Comparison of ENCODE assay signal across 21 cellular contexts in the genomic region with DNA sequence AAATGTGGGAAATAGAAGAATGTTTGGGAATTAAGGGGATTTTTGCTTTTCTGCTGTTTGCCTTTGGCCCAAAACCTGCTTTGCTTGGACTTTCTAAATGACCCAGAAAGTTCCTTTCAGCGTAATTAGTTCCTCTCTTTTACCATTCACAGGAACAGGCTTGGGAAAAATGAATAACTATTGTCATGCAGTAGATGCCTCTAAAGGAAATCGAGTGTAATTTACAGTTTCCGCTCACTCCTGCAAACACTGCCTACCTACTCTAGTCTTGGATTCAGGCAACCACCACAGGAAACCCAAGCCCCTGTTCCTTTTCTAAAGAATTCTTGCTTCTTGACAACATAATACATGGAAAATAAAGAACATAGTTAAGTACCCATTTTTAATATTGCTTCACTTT. TPM values are rescaled to one million over a fixed set of nuclear protein-coding genes. Genes with fewer than 3 reads are reported as not detected.
"Had no signal": no experiment of that assay in that cellular context is flagged by ENCODE, and none has a peak within 500 bp of the region (broad histone marks: within the 10 kb centered on the region; RNA-seq: fewer than 3 reads in every experiment).

No MANE protein-coding gene starts in this region.

- H3K27me3 Mint-ChIP-seq: activated B cell treated with CpG ODN at 0.5 μM for 24 hours; activated CD4-positive, alpha-beta T cell treated with anti-CD3 and anti-CD28 coated beads, Interleukin-2, amount 10 ng/mL, durations not matched to agents 24 days and 14 days; activated naive CD8-positive, alpha-beta T cell treated with anti-CD3 and anti-CD28 coated beads, Interleukin-2, amount 50 U/mL, for 24 hours had no signal

- H3K4me1 ChIP-seq: gastroesophageal sphincter, upper lobe of right lung had no signal

- H3K36me3 Mint-ChIP-seq: natural killer cell treated with Interleukin-12 subunit alpha and Interleukin-12 subunit beta and Interleukin-15 and Interleukin-18, amount 100 ng/mL, for 72 hours had no signal

- H3K4me2 ChIP-seq: hepatocyte had no signal

- ATAC-seq: activated naive CD8-positive, alpha-beta T cell treated with anti-CD3 and anti-CD28 coated beads, Interleukin-2, amount 50 U/mL, for 24 hours; gastroesophageal sphincter; left lobe of liver; natural killer cell treated with Interleukin-12 subunit alpha and Interleukin-12 subunit beta and Interleukin-15 and Interleukin-18, amount 100 ng/mL, for 72 hours; stimulated activated naive CD8-positive, alpha-beta T cell treated with anti-CD3 and anti-CD28 coated beads, Interleukin-15, Interleukin-2, amounts not matched to agents 100 U/mL and 50 U/mL, for 24 hours; upper lobe of right lung had no signal

- H3K36me3 ChIP-seq: gastroesophageal sphincter, suprapubic skin, upper lobe of right lung had no signal

- DNase-seq: activated B cell treated with CpG ODN at 0.5 μM for 24 hours; activated naive CD4-positive, alpha-beta T cell treated with Interleukin-2 at 50 U/mL for 16 hours; activated naive CD8-positive, alpha-beta T cell treated with anti-CD3 and anti-CD28 coated beads, Interleukin-2, amount 50 U/mL, for 24 hours; effector CD4-positive, alpha-beta T cell; islet precursor cell; mesenchymal stem cell; stimulated activated CD4-positive, alpha-beta T cell treated with anti-CD3 and anti-CD28 coated beads, Interleukin-4, amount 100 ng/mL, for 1 hour; stimulated activated CD8-positive, alpha-beta memory T cell treated with anti-CD3 and anti-CD28 coated beads, Interleukin-4, amount 100 ng/mL, for 48 hours; stimulated activated naive CD8-positive, alpha-beta T cell treated with anti-CD3 and anti-CD28 coated beads, Interleukin-15, Interleukin-2, amounts not matched to agents 100 U/mL and 50 U/mL, for 24 hours; T-helper 1 cell; upper lobe of right lung had no signal

- H3K9me3 ChIP-seq: gastroesophageal sphincter, suprapubic skin, upper lobe of right lung had no signal

- H2AFZ ChIP-seq: hepatocyte had no signal

- H3K27ac Mint-ChIP-seq: activated B cell treated with CpG ODN at 0.5 μM for 24 hours; activated CD4-positive, alpha-beta T cell treated with anti-CD3 and anti-CD28 coated beads, Interleukin-2, amount 10 ng/mL, durations not matched to agents 24 days and 14 days; activated naive CD8-positive, alpha-beta T cell treated with anti-CD3 and anti-CD28 coated beads, Interleukin-2, amount 50 U/mL, for 24 hours; activated T-helper 1 cell treated with anti-CD3 and anti-CD28 coated beads, Interleukin-12 subunit alpha, Interleukin-12 subunit beta, Interleukin-2, Interleukin-4 antibody, amounts not matched to agents 30 ng/mL and 10 ng/mL and 1 ng/mL, durations not matched to agents 14 hours and 24 hours and 36 hours; natural killer cell treated with Interleukin-12 subunit alpha and Interleukin-12 subunit beta and Interleukin-15 and Interleukin-18, amount 100 ng/mL, for 72 hours had no signal

- H3K4me3 Mint-ChIP-seq: activated B cell treated with CpG ODN at 0.5 μM for 24 hours; activated CD4-positive, alpha-beta T cell treated with anti-CD3 and anti-CD28 coated beads, Interleukin-2, amount 10 ng/mL, durations not matched to agents 24 days and 14 days; activated naive CD8-positive, alpha-beta T cell treated with anti-CD3 and anti-CD28 coated beads, Interleukin-2, amount 50 U/mL, for 24 hours; activated T-helper 1 cell treated with anti-CD3 and anti-CD28 coated beads, Interleukin-12 subunit alpha, Interleukin-12 subunit beta, Interleukin-2, Interleukin-4 antibody, amounts not matched to agents 30 ng/mL and 10 ng/mL and 1 ng/mL, durations not matched to agents 14 hours and 24 hours and 36 hours; natural killer cell treated with Interleukin-12 subunit alpha and Interleukin-12 subunit beta and Interleukin-15 and Interleukin-18, amount 100 ng/mL, for 72 hours had no signal

- H3K9me3 Mint-ChIP-seq: activated B cell treated with CpG ODN at 0.5 μM for 24 hours; activated CD4-positive, alpha-beta T cell treated with anti-CD3 and anti-CD28 coated beads, Interleukin-2, amount 10 ng/mL, durations not matched to agents 24 days and 14 days; activated naive CD8-positive, alpha-beta T cell treated with anti-CD3 and anti-CD28 coated beads, Interleukin-2, amount 50 U/mL, for 24 hours; activated T-helper 1 cell treated with anti-CD3 and anti-CD28 coated beads, Interleukin-12 subunit alpha, Interleukin-12 subunit beta, Interleukin-2, Interleukin-4 antibody, amounts not matched to agents 30 ng/mL and 10 ng/mL and 1 ng/mL, durations not matched to agents 14 hours and 24 hours and 36 hours; natural killer cell treated with Interleukin-12 subunit alpha and Interleukin-12 subunit beta and Interleukin-15 and Interleukin-18, amount 100 ng/mL, for 72 hours had no signal

- H3K79me2 ChIP-seq: hepatocyte had no signal

- H3K4me1 Mint-ChIP-seq: activated B cell treated with CpG ODN at 0.5 μM for 24 hours; activated CD4-positive, alpha-beta T cell treated with anti-CD3 and anti-CD28 coated beads, Interleukin-2, amount 10 ng/mL, durations not matched to agents 24 days and 14 days; activated naive CD8-positive, alpha-beta T cell treated with anti-CD3 and anti-CD28 coated beads, Interleukin-2, amount 50 U/mL, for 24 hours had no signal

- FAIRE-seq: astrocyte had no signal

- H3K27me3 ChIP-seq: gastroesophageal sphincter, hepatocyte, suprapubic skin, upper lobe of right lung had no signal

- H3K4me3 ChIP-seq: gastroesophageal sphincter, hepatocyte, suprapubic skin, upper lobe of right lung had no signal

- H3K27ac ChIP-seq: gastroesophageal sphincter, hepatocyte, suprapubic skin, upper lobe of right lung had no signal

RNA-seq across cellular contexts. Expression of gene TTC23L, which starts 25.0 kb away (rescaled TPM):
- total RNA-seq: activated B cell treated with CpG ODN at 0.5 μM for 24 hours; activated CD4-positive, alpha-beta T cell treated with anti-CD3 and anti-CD28 coated beads, Interleukin-2, amount 10 ng/mL, durations not matched to agents 24 days and 14 days; activated T-helper 1 cell treated with anti-CD3 and anti-CD28 coated beads, Interleukin-12 subunit alpha, Interleukin-12 subunit beta, Interleukin-2, Interleukin-4 antibody, amounts not matched to agents 30 ng/mL and 10 ng/mL and 1 ng/mL, durations not matched to agents 14 hours and 24 hours and 36 hours; epithelial cell of proximal tubule; left lobe of liver; natural killer cell treated with Interleukin-12 subunit alpha and Interleukin-12 subunit beta and Interleukin-15 and Interleukin-18, amount 100 ng/mL, for 72 hours; omental fat pad had no signal
- polyA plus RNA-seq: hepatocyte had no signal
